ENCODE assay signal across 1 cellular context in genomic region chr12:98438826-98439225, GRCh38.
TF ChIP-seq lines count a peak whose summit lies in the region.

No MANE protein-coding gene starts in this region.

TF ChIP-seq in GM23338, 12 proteins besides CTCF, POLR2A, EP300 and RAD21 (continued from another document):
- TF ChIP-seq, protein P1, sequence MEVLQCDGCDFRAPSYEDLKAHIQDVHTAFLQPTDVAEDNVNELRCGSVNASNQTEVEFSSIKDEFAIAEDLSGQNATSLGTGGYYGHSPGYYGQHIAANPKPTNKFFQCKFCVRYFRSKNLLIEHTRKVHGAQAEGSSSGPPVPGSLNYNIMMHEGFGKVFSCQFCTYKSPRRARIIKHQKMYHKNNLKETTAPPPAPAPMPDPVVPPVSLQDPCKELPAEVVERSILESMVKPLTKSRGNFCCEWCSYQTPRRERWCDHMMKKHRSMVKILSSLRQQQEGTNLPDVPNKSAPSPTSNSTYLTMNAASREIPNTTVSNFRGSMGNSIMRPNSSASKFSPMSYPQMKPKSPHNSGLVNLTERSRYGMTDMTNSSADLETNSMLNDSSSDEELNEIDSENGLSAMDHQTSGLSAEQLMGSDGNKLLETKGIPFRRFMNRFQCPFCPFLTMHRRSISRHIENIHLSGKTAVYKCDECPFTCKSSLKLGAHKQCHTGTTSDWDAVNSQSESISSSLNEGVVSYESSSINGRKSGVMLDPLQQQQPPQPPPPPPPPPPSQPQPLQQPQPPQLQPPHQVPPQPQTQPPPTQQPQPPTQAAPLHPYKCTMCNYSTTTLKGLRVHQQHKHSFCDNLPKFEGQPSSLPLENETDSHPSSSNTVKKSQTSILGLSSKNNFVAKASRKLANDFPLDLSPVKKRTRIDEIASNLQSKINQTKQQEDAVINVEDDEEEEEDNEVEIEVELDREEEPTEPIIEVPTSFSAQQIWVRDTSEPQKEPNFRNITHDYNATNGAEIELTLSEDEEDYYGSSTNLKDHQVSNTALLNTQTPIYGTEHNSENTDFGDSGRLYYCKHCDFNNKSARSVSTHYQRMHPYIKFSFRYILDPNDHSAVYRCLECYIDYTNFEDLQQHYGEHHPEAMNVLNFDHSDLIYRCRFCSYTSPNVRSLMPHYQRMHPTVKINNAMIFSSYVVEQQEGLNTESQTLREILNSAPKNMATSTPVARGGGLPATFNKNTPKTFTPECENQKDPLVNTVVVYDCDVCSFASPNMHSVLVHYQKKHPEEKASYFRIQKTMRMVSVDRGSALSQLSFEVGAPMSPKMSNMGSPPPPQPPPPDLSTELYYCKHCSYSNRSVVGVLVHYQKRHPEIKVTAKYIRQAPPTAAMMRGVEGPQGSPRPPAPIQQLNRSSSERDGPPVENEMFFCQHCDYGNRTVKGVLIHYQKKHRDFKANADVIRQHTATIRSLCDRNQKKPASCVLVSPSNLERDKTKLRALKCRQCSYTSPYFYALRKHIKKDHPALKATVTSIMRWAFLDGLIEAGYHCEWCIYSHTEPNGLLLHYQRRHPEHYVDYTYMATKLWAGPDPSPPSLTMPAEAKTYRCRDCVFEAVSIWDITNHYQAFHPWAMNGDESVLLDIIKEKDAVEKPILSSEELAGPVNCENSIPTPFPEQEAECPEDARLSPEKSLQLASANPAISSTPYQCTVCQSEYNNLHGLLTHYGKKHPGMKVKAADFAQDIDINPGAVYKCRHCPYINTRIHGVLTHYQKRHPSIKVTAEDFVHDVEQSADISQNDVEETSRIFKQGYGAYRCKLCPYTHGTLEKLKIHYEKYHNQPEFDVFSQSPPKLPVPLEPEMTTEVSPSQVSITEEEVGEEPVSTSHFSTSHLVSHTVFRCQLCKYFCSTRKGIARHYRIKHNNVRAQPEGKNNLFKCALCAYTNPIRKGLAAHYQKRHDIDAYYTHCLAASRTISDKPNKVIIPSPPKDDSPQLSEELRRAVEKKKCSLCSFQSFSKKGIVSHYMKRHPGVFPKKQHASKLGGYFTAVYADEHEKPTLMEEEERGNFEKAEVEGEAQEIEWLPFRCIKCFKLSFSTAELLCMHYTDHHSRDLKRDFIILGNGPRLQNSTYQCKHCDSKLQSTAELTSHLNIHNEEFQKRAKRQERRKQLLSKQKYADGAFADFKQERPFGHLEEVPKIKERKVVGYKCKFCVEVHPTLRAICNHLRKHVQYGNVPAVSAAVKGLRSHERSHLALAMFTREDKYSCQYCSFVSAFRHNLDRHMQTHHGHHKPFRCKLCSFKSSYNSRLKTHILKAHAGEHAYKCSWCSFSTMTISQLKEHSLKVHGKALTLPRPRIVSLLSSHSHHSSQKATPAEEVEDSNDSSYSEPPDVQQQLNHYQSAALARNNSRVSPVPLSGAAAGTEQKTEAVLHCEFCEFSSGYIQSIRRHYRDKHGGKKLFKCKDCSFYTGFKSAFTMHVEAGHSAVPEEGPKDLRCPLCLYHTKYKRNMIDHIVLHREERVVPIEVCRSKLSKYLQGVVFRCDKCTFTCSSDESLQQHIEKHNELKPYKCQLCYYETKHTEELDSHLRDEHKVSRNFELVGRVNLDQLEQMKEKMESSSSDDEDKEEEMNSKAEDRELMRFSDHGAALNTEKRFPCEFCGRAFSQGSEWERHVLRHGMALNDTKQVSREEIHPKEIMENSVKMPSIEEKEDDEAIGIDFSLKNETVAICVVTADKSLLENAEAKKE (CRISPR knock-in tag; IDR thresholded peaks at IDR 0.05) = no peak
- no peak for TF ChIP-seq EZH2phosphoT487 (IDR thresholded peaks at IDR 0.05; ENCODE audit: unreplicated experiment)
- no peak for TF ChIP-seq ZNF331 (CRISPR knock-in tag; IDR thresholded peaks at IDR 0.05; ENCODE audit: low read depth)
TF ChIP-seq in GM23338: peak in this region for 0.
